ENCODE assay signal across 8 cellular contexts in genomic region chr2:88857951-88858406, GRCh38.
DNase-seq lines count a peak whose midpoint lies in the region; ATAC-seq and TF ChIP-seq lines count a peak whose summit lies in the region.

No MANE protein-coding gene starts in this region.

- H3K4me3 Mint-ChIP-seq in glutamatergic neuron (ENCODE audit: unreplicated experiment) (peak overlapping the region; percentile 63), T-helper 17 cell (no peak overlapping the region)
- no peak overlapping the region for H3K4me3 Mint-ChIP-seq in activated CD8-positive, alpha-beta T cell treated with anti-CD3 and anti-CD28 coated beads, Interleukin-2, amount 10 ng/mL, durations not matched to agents 7 days and 5 days

- ATAC-seq in GM21529 (IDR thresholded peaks at IDR 0.05; ENCODE audit: unreplicated experiment): peak; percentile 34
- no peak for ATAC-seq in T-helper 17 cell
- ATAC-seq in activated CD8-positive, alpha-beta T cell treated with anti-CD3 and anti-CD28 coated beads, Interleukin-2, amount 10 ng/mL, durations not matched to agents 7 days and 5 days: no peak
- no peak for ATAC-seq in activated CD4-positive, CD25-positive, alpha-beta regulatory T cell treated with anti-CD3 and anti-CD28 coated beads, Interleukin-2, amount 50 U/mL, for 24 hours

- POLR2A ChIA-PET in activated CD8-positive, alpha-beta T cell treated with anti-CD3 and anti-CD28 coated beads, Interleukin-2, amount 10 ng/mL, durations not matched to agents 7 days and 5 days (lab: Charles Lee): no interaction called here

- H3K36me3 Mint-ChIP-seq in glutamatergic neuron (ENCODE audit: unreplicated experiment): no peaks in the 10 kb centered on the region
- H3K36me3 Mint-ChIP-seq in T-helper 17 cell (ENCODE audit: low read depth): peaks cover 7% of the 10 kb centered on the region
- no peaks in the 10 kb centered on the region for H3K36me3 Mint-ChIP-seq in activated CD8-positive, alpha-beta T cell treated with anti-CD3 and anti-CD28 coated beads, Interleukin-2, amount 10 ng/mL, durations not matched to agents 7 days and 5 days (ENCODE audit: low read depth)

- DNase-seq in Daoy (ENCODE audit: low read depth) (peak; percentile 76), MV-4-11 (lab: John Stamatoyannopoulos, UW) (peak; percentile 86), glutamatergic neuron (peak; percentile 44), T-helper 17 cell (no peak)
- no peak for DNase-seq in activated CD8-positive, alpha-beta T cell treated with anti-CD3 and anti-CD28 coated beads, Interleukin-2, amount 10 ng/mL, durations not matched to agents 7 days and 5 days
- DNase-seq in stimulated activated CD4-positive, alpha-beta T cell treated with anti-CD3 and anti-CD28 coated beads, Interleukin-4, amount 100 ng/mL, for 1 hour: no peak

- peaks cover 9% of the 10 kb centered on the region for H3K9me3 Mint-ChIP-seq in glutamatergic neuron (ENCODE audit: unreplicated experiment)
- no peaks in the 10 kb centered on the region for H3K9me3 Mint-ChIP-seq in activated CD8-positive, alpha-beta T cell treated with anti-CD3 and anti-CD28 coated beads, Interleukin-2, amount 10 ng/mL, durations not matched to agents 7 days and 5 days (ENCODE audit: insufficient read depth)

- H3K9me3 ChIP-seq in T-helper 17 cell (ENCODE audit: control insufficient read depth, low read length, poor library complexity, severe bottlenecking): no peaks in the 10 kb centered on the region

- TF ChIP-seq CTCF in glutamatergic neuron (IDR thresholded peaks at IDR 0.05; ENCODE audit: partially characterized antibody, unreplicated experiment): no peak

- H3K27ac Mint-ChIP-seq in glutamatergic neuron (ENCODE audit: unreplicated experiment) (peak overlapping the region; percentile 85), T-helper 17 cell (no peak overlapping the region)
- H3K27ac Mint-ChIP-seq in activated CD8-positive, alpha-beta T cell treated with anti-CD3 and anti-CD28 coated beads, Interleukin-2, amount 10 ng/mL, durations not matched to agents 7 days and 5 days: no peak overlapping the region

- H3K27me3 Mint-ChIP-seq in glutamatergic neuron (ENCODE audit: unreplicated experiment): peaks cover 4% of the 10 kb centered on the region
- peaks cover 68% of the 10 kb centered on the region for H3K27me3 Mint-ChIP-seq in T-helper 17 cell
- peaks cover 13% of the 10 kb centered on the region for H3K27me3 Mint-ChIP-seq in activated CD8-positive, alpha-beta T cell treated with anti-CD3 and anti-CD28 coated beads, Interleukin-2, amount 10 ng/mL, durations not matched to agents 7 days and 5 days (ENCODE audit: low read depth)

- CTCF ChIA-PET in activated CD8-positive, alpha-beta T cell treated with anti-CD3 and anti-CD28 coated beads, Interleukin-2, amount 10 ng/mL, durations not matched to agents 7 days and 5 days (lab: Charles Lee): interaction anchor here (2.3 to 6.3 kb wide), 3 partner anchors 16 to 26 kb away, joined by 7 to 28 read pairs (median 18); no protein-coding TSS in a partner anchor

- peaks cover 29% of the 10 kb centered on the region for H3K4me1 Mint-ChIP-seq in glutamatergic neuron (ENCODE audit: low read depth, unreplicated experiment)
- peaks cover 3% of the 10 kb centered on the region for H3K4me1 Mint-ChIP-seq in T-helper 17 cell
- H3K4me1 Mint-ChIP-seq in activated CD8-positive, alpha-beta T cell treated with anti-CD3 and anti-CD28 coated beads, Interleukin-2, amount 10 ng/mL, durations not matched to agents 7 days and 5 days (ENCODE audit: low read depth): no peaks in the 10 kb centered on the region

Comparison
In these comparisons a context has a peak if more than half of its experiments do, and no peak if none do; other contexts are left out.
1. DNase-seq: peak in Daoy (single experiment), MV-4-11 (single experiment) and glutamatergic neuron (single experiment); none in T-helper 17 cell (0 of 3), activated CD8-positive, alpha-beta T cell treated with anti-CD3 and anti-CD28 coated beads, Interleukin-2, amount 10 ng/mL, durations not matched to agents 7 days and 5 days (single experiment) and stimulated activated CD4-positive, alpha-beta T cell treated with anti-CD3 and anti-CD28 coated beads, Interleukin-4, amount 100 ng/mL, for 1 hour (single experiment).